10 cellular contexts compared by ENCODE assay signal in the genomic region with DNA sequence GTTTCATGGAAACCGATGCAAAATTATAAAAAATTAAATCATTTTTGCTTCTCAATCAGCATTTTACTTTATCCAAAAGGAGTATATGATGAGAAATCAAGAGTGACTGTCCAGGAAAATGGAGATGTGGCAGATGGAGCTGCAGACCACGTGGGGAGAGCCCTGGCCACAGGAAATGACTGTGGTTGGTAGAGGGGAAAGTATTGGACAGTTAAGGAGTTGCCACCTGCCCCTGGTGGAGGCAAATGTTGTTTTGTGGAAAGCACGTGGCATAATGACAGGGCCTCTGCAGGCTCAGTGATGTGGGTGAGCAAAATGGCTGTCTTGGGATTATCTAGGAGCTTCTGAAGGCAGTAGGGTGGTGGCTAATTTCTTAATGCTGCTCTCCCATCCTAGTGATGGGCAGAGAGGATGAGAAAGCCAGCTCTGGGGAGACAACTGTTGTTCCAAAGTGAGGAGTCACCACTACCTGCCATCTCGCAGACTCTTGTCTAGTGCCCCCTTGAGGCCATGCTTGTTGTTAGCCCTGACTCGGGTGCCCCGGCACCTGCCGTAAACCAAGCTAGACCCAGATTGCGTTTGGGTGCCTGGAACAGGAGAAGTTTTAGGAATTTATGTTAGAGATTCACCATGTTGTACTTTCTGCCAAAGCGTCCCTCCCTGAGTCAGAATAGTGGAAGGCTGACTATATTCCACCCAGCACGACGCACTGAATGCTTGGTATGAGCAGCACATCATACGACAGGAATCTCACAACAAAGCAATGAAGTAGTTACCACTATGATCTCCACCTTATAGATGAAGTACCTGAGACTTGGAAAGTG.
DNase-seq lines count a peak whose midpoint lies in the region; ATAC-seq and TF ChIP-seq lines count a peak whose summit lies in the region.
"Had no signal": no experiment of that assay in that cellular context is flagged by ENCODE, and none has a peak within 500 bp of the region (broad histone marks: within the 10 kb centered on the region; RNA-seq: fewer than 3 reads in every experiment).

No MANE protein-coding gene starts in this region.

- ATAC-seq in GM18505 (IDR thresholded peaks at IDR 0.05; ENCODE audit: unreplicated experiment) (no peak), HG03108 (IDR thresholded peaks at IDR 0.05; ENCODE audit: unreplicated experiment) (no peak)

- H3K79me2 ChIP-seq in KMS-11 (ENCODE audit: insufficient read depth, low read depth) = no peaks in the 10 kb centered on the region

- H3K4me2 ChIP-seq in KMS-11 (no peak overlapping the region; the same call in 1 of the 2 replicates), skeletal muscle satellite cell (ENCODE audit: low read length) (peak overlapping the region; percentile 19)

- no peaks in the 10 kb centered on the region for H3K36me3 ChIP-seq in KMS-11 (ENCODE audit: insufficient read depth)
- no peaks in the 10 kb centered on the region for H3K36me3 ChIP-seq in skeletal muscle satellite cell (ENCODE audit: insufficient read depth, low read length)
- H3K36me3 ChIP-seq: neutrophil had no signal

- H3K27ac ChIP-seq in KMS-11 = no peak overlapping the region
- H3K27ac ChIP-seq: neutrophil had no signal

- H2AFZ ChIP-seq in KMS-11 (ENCODE audit: low read depth) = no peak overlapping the region

- H3K4me3 ChIP-seq in KMS-11 (IDR thresholded peaks at IDR 0.05; ENCODE audit: insufficient read depth, low read depth, low read length) (no peak overlapping the region), skeletal muscle satellite cell (ENCODE audit: low read length) (no peak overlapping the region)
- H3K4me3 ChIP-seq: dorsolateral prefrontal cortex had no signal

- no peak overlapping the region for H3K9ac ChIP-seq in KMS-11
- no peak overlapping the region for H3K9ac ChIP-seq in skeletal muscle satellite cell (ENCODE audit: low read depth, low read length)

- POLR2A ChIA-PET in activated CD4-positive, alpha-beta T cell treated with anti-CD3 and anti-CD28 coated beads, Interleukin-2, amount 10 ng/mL, durations not matched to agents 7 days and 5 days (lab: Charles Lee) = no interaction called here

- no peak overlapping the region for H3K4me3 Mint-ChIP-seq in activated CD4-positive, alpha-beta T cell treated with anti-CD3 and anti-CD28 coated beads, Interleukin-2, amount 10 ng/mL, durations not matched to agents 7 days and 5 days

- peak; percentile 52 for TF ChIP-seq CTCF in KMS-11 (conservative IDR thresholded peaks at IDR 0.05; ENCODE audit: low read depth, low read length)

- H3K27me3 Mint-ChIP-seq in activated CD4-positive, alpha-beta T cell treated with anti-CD3 and anti-CD28 coated beads, Interleukin-2, amount 10 ng/mL, durations not matched to agents 7 days and 5 days = no peaks in the 10 kb centered on the region

- no peaks in the 10 kb centered on the region for H4K20me1 ChIP-seq in KMS-11 (ENCODE audit: insufficient read depth)

- no peaks in the 10 kb centered on the region for H3K4me1 Mint-ChIP-seq in activated CD4-positive, alpha-beta T cell treated with anti-CD3 and anti-CD28 coated beads, Interleukin-2, amount 10 ng/mL, durations not matched to agents 7 days and 5 days

- H3K4me1 ChIP-seq in KMS-11 (ENCODE audit: low read depth, poor library complexity, severe bottlenecking) = peaks cover 11% of the 10 kb centered on the region
- H3K4me1 ChIP-seq in skeletal muscle satellite cell (ENCODE audit: control insufficient read depth, insufficient read depth, low read length) = peaks cover 44% of the 10 kb centered on the region

- no peak for TF ChIP-seq POLR2A in GM18505 (IDR thresholded peaks at IDR 0.05; ENCODE audit: borderline replicate concordance, extremely low read depth, insufficient read depth, insufficient read length)

- no peaks in the 10 kb centered on the region for H3K9me3 Mint-ChIP-seq in activated CD4-positive, alpha-beta T cell treated with anti-CD3 and anti-CD28 coated beads, Interleukin-2, amount 10 ng/mL, durations not matched to agents 7 days and 5 days

- no peaks in the 10 kb centered on the region for H3K36me3 Mint-ChIP-seq in activated CD4-positive, alpha-beta T cell treated with anti-CD3 and anti-CD28 coated beads, Interleukin-2, amount 10 ng/mL, durations not matched to agents 7 days and 5 days (ENCODE audit: low read depth)

- CTCF ChIA-PET in activated CD4-positive, alpha-beta T cell treated with anti-CD3 and anti-CD28 coated beads, Interleukin-2, amount 10 ng/mL, durations not matched to agents 7 days and 5 days (lab: Charles Lee) = no interaction called here

- no peaks in the 10 kb centered on the region for H3K9me3 ChIP-seq in skeletal muscle satellite cell (replicated peaks; ENCODE audit: low read length)
- H3K9me3 ChIP-seq: neutrophil had no signal

- H3K27me3 ChIP-seq in KMS-11 (ENCODE audit: insufficient read depth, low read depth) (no peaks in the 10 kb centered on the region), skeletal muscle satellite cell (ENCODE audit: control insufficient read depth, insufficient read depth, low read length) (no peaks in the 10 kb centered on the region)
- H3K27me3 ChIP-seq: dorsolateral prefrontal cortex had no signal

- peak; percentile 10 for DNase-seq in activated CD4-positive, alpha-beta T cell treated with anti-CD3 and anti-CD28 coated beads, Interleukin-2, amount 10 ng/mL, durations not matched to agents 7 days and 5 days
- no peak for DNase-seq in activated CD4-positive, alpha-beta T cell treated with anti-CD3 and anti-CD28 coated beads, Interleukin-2, amount 50 U/mL, for 4 hours
- DNase-seq in cerebellum (ENCODE audit: low spot score) (peak; percentile 51), dedifferentiated amniotic fluid mesenchymal stem cell (ENCODE audit: extremely low spot score) (no peak)

- no peak overlapping the region for H3K27ac Mint-ChIP-seq in activated CD4-positive, alpha-beta T cell treated with anti-CD3 and anti-CD28 coated beads, Interleukin-2, amount 10 ng/mL, durations not matched to agents 7 days and 5 days

Comparison
In these comparisons a context has a peak if more than half of its experiments do, and no peak if none do; other contexts are left out.
1. DNase-seq: peak in activated CD4-positive, alpha-beta T cell treated with anti-CD3 and anti-CD28 coated beads, Interleukin-2, amount 10 ng/mL, durations not matched to agents 7 days and 5 days (single experiment) and cerebellum (single experiment); none in activated CD4-positive, alpha-beta T cell treated with anti-CD3 and anti-CD28 coated beads, Interleukin-2, amount 50 U/mL, for 4 hours (0 of 2) and dedifferentiated amniotic fluid mesenchymal stem cell (single experiment).